Comparison of ENCODE assay signal across 18 cellular contexts in genomic region chr16:27305839-27306442, GRCh38. TPM values are rescaled to one million over a fixed set of nuclear protein-coding genes. Genes with fewer than 3 reads are reported as not detected.
DNase-seq lines count a peak whose midpoint lies in the region; ATAC-seq, FAIRE-seq and TF ChIP-seq lines count a peak whose summit lies in the region.
"Had no signal": no experiment of that assay in that cellular context is flagged by ENCODE, and none has a peak within 500 bp of the region (broad histone marks: within the 10 kb centered on the region; RNA-seq: fewer than 3 reads in every experiment).

No MANE protein-coding gene starts in this region.

- no peak overlapping the region for H3K18ac ChIP-seq in neuronal stem cell (ENCODE audit: low read length)
- no peak overlapping the region for H3K18ac ChIP-seq in H9 (ENCODE audit: insufficient read length, low read depth, low read length)

- TF ChIP-seq EP300 in K562 (IDR thresholded peaks at IDR 0.05; ENCODE audit: low read length), result no peak

- H4K91ac ChIP-seq in neuronal stem cell (ENCODE audit: low read depth, low read length, poor library complexity), result no peak overlapping the region
- no peak overlapping the region for H4K91ac ChIP-seq in H9 (ENCODE audit: insufficient read length, low read depth, low read length)

- peak overlapping the region; percentile 66 for H3K14ac ChIP-seq in neuronal stem cell (ENCODE audit: low read length)
- H3K14ac ChIP-seq in H9 (ENCODE audit: insufficient read depth, low read length), result no peak overlapping the region

- in situ Hi-C loops in K562 (cut with MboI), result loop anchor here (5.0 kb wide), 1 partner anchor 64 kb away; no protein-coding TSS in a partner anchor

- H3K23me2 ChIP-seq in H9 (ENCODE audit: insufficient read length, low read depth, low read length, poor library complexity, severe bottlenecking), result no peaks in the 10 kb centered on the region

- H2AK5ac ChIP-seq in neuronal stem cell (ENCODE audit: low read depth, low read length), result no peak overlapping the region
- no peak overlapping the region for H2AK5ac ChIP-seq in H9 (ENCODE audit: insufficient read length, low read length)

- no peak overlapping the region for H3K4ac ChIP-seq in neuronal stem cell (ENCODE audit: low read length)
- H3K4ac ChIP-seq in H9 (ENCODE audit: low read depth, low read length), result no peak overlapping the region

- H3K4me1 ChIP-seq in K562 (replicated peaks in 1 of 2; ENCODE audit: control insufficient read depth in 2 of 2, insufficient read depth in 2 of 2, low read length in 2 of 2) (no peaks in the 10 kb centered on the region), neuronal stem cell (ENCODE audit: control insufficient read depth in 2 of 2, insufficient read depth in 1 of 2, low read depth in 1 of 2, low read length in 2 of 2) (no peaks in the 10 kb centered on the region), H9 (ENCODE audit: insufficient read depth, low read length) (no peaks in the 10 kb centered on the region)

- H3K27ac Mint-ChIP-seq in activated naive CD8-positive, alpha-beta T cell, result peak overlapping the region; percentile 0
- no peak overlapping the region for H3K27ac Mint-ChIP-seq in activated naive CD8-positive, alpha-beta T cell treated with anti-CD3 and anti-CD28 coated beads for 36 hours
- no peak overlapping the region for H3K27ac Mint-ChIP-seq in activated T-cell treated with anti-CD3 and anti-CD28 coated beads, Interleukin-2, amount 50 U/mL, for 24 hours
- no peak overlapping the region for H3K27ac Mint-ChIP-seq in activated naive CD4-positive, alpha-beta T cell treated with anti-CD3 and anti-CD28 coated beads for 36 hours
- H3K27ac Mint-ChIP-seq in H9, result no peak overlapping the region; a peak in 1 of 7 replicates

- no peak overlapping the region for H2AFZ ChIP-seq in K562 (ENCODE audit: low read depth, low read length)
- H2AFZ ChIP-seq in neuronal stem cell (ENCODE audit: low read length), result no peak overlapping the region
- no peak overlapping the region for H2AFZ ChIP-seq in H9 (ENCODE audit: low read length)
- H2AFZ ChIP-seq: PC-9 had no signal

- TF ChIP-seq CTCF in K562 (IDR thresholded peaks at IDR 0.05 in 2 of 3, conservative IDR thresholded peaks at IDR 0.05 in 1 of 3; ENCODE audit: insufficient read depth in 2 of 3, low read depth in 1 of 3, low read length in 3 of 3) (no peak), H9 (conservative IDR thresholded peaks at IDR 0.05) (no peak)

- no peaks in the 10 kb centered on the region for H3K36me3 ChIP-seq in K562 (ENCODE audit: control insufficient read depth, insufficient read depth, low read length)
- no peaks in the 10 kb centered on the region for H3K36me3 ChIP-seq in neuronal stem cell (replicated peaks in 1 of 2; ENCODE audit: control insufficient read depth in 2 of 2, insufficient read depth in 2 of 2, low read length in 2 of 2)
- H3K36me3 ChIP-seq: BLaER1 treated with 17β-estradiol and CSF1 and Interleukin-3, amounts not matched to agents 10 nM and 100 nM had no signal

- H3K23ac ChIP-seq in neuronal stem cell (ENCODE audit: low read depth, low read length, poor library complexity) (peak overlapping the region; percentile 66), H9 (ENCODE audit: insufficient read length, low read depth, low read length) (no peak overlapping the region)

- no peak for DNase-seq in activated naive CD8-positive, alpha-beta T cell treated with anti-CD3 and anti-CD28 coated beads for 36 hours
- no peak for DNase-seq in K562 (ENCODE audit: extremely low read depth in 1 of 4, low spot score in 3 of 4)
- no peak for DNase-seq in neuronal stem cell (ENCODE audit: low spot score)
- DNase-seq in urothelium cell line (ENCODE audit: low spot score), result no peak
- no peak for DNase-seq in activated T-cell treated with anti-CD3 and anti-CD28 coated beads, Interleukin-2, amount 50 U/mL, for 24 hours
- no peak for DNase-seq in activated naive CD4-positive, alpha-beta T cell treated with anti-CD3 and anti-CD28 coated beads for 36 hours
- DNase-seq in H9, result no peak
- DNase-seq: 8988T, DMS 273 treated with DMSO at 0.1 percent for 48 hours, EL, HCEC 1CT, KG1, NCI-H1105, NCI-H1694 treated with DMSO at 0.1 percent for 48 hours, NCI-H748 treated with DMSO at 0.1 percent for 48 hours, PC-9 had no signal

- H3K9me3 ChIP-seq in K562 (replicated peaks; ENCODE audit: control insufficient read depth, insufficient read depth, low read depth, low read length) (no peaks in the 10 kb centered on the region), neuronal stem cell (replicated peaks in 1 of 2; ENCODE audit: control insufficient read depth in 2 of 2, insufficient read depth in 1 of 2, low read depth in 1 of 2, low read length in 2 of 2) (peaks cover 0 to 2% of the 10 kb centered on the region in 2 donors), H9 (ENCODE audit: control insufficient read depth, low read depth, low read length) (no peaks in the 10 kb centered on the region)

- CTCF ChIA-PET in K562 (lab: Yijun Ruan, JAX; ENCODE audit: low intra/inter-chr PET ratio), result no interaction called here
- CTCF ChIA-PET in activated naive CD4-positive, alpha-beta T cell treated with anti-CD3 and anti-CD28 coated beads for 36 hours (lab: Charles Lee), result interaction anchor here (0.6 to 2.2 kb wide), 3 partner anchors 21 to 111 kb away, joined by 3 to 6 read pairs (median 4); no protein-coding TSS in a partner anchor

- no peak overlapping the region for H3K56ac ChIP-seq in H9 (ENCODE audit: insufficient read length, low read depth, low read length)

- WGBS in K562 (ENCODE audit: insufficient coverage, low coverage, missing lambda C conversion rate), result 13% methylated on average over 5 of the region's 9 CpGs
- no CpG with 5 or more reads among the region's 9 CpGs for whole genome bisulfite sequencing in neuronal stem cell (ENCODE audit: extremely low coverage in 2 of 2, insufficient read length in 2 of 2, insufficient replicate concordance in 1 of 2), 2 donors
- WGBS in H9 (ENCODE audit: extremely low coverage, insufficient read length, low lambda C conversion rate), result 100% methylated on average over 2 of the region's 9 CpGs

- TF ChIP-seq RAD21 in K562 (CRISPR knock-in tag; conservative IDR thresholded peaks at IDR 0.05 in 1 of 2, IDR thresholded peaks at IDR 0.05 in 1 of 2), result no peak

- H2BK120ac ChIP-seq in neuronal stem cell (ENCODE audit: low read depth, low read length), result no peak overlapping the region
- no peak overlapping the region for H2BK120ac ChIP-seq in H9 (ENCODE audit: low read depth, low read length, poor library complexity, severe bottlenecking)

- H3K27me3 ChIP-seq in K562 (ENCODE audit: control insufficient read depth in 2 of 2, insufficient read depth in 2 of 2, low read length in 2 of 2) (peaks cover 9 to 14% of the 10 kb centered on the region in 2 experiments; a peak in 4 of 5 replicates), neuronal stem cell (ENCODE audit: control insufficient read depth in 3 of 3, insufficient read depth in 3 of 3, low read depth in 1 of 3, low read length in 3 of 3) (peaks cover 0 to 5% (median 0%) of the 10 kb centered on the region in 3 experiments), H9 (ENCODE audit: insufficient read depth, low read length) (no peaks in the 10 kb centered on the region)
- H3K27me3 ChIP-seq: BLaER1 treated with 17β-estradiol and CSF1 and Interleukin-3, amounts not matched to agents 10 nM and 100 nM had no signal

- H3T11ph ChIP-seq in H9 (ENCODE audit: low read length), result no peak overlapping the region

- intact Hi-C loops in K562 (cut with micrococcal nuclease), result no loop called here
- intact Hi-C loops in activated naive CD4-positive, alpha-beta T cell treated with anti-CD3 and anti-CD28 coated beads for 36 hours (cut with micrococcal nuclease), result no loop called here

- H3K36me3 Mint-ChIP-seq in activated naive CD8-positive, alpha-beta T cell, result peaks cover 2% of the 10 kb centered on the region
- peaks cover 5% of the 10 kb centered on the region for H3K36me3 Mint-ChIP-seq in activated naive CD8-positive, alpha-beta T cell treated with anti-CD3 and anti-CD28 coated beads for 36 hours
- no peaks in the 10 kb centered on the region for H3K36me3 Mint-ChIP-seq in activated T-cell treated with anti-CD3 and anti-CD28 coated beads, Interleukin-2, amount 50 U/mL, for 24 hours (ENCODE audit: low read depth)
- no peaks in the 10 kb centered on the region for H3K36me3 Mint-ChIP-seq in activated naive CD4-positive, alpha-beta T cell treated with anti-CD3 and anti-CD28 coated beads for 36 hours (ENCODE audit: low read depth)
- H3K36me3 Mint-ChIP-seq in H9 (ENCODE audit: insufficient read depth in 1 of 3, low read depth in 3 of 3), result peaks cover 0 to 8% (median 5%) of the 10 kb centered on the region in 3 experiments; a peak in 4 of 7 replicates

- ATAC-seq in K562, result no peak

- H3K27ac ChIP-seq in K562 (ENCODE audit: extremely low read depth, low read depth, low read length) (no peak overlapping the region), neuronal stem cell (replicated peaks; ENCODE audit: low read length) (no peak overlapping the region), H9 (ENCODE audit: insufficient read length, low read depth, low read length) (no peak overlapping the region)
- H3K27ac ChIP-seq: PC-9 had no signal

- TF ChIP-seq POLR2A in K562 (conservative IDR thresholded peaks at IDR 0.05), result no peak

- H3K9me3 Mint-ChIP-seq in activated naive CD8-positive, alpha-beta T cell (ENCODE audit: low read depth), result no peaks in the 10 kb centered on the region
- H3K9me3 Mint-ChIP-seq in activated naive CD8-positive, alpha-beta T cell treated with anti-CD3 and anti-CD28 coated beads for 36 hours, result peaks cover 10% of the 10 kb centered on the region
- peaks cover 2% of the 10 kb centered on the region for H3K9me3 Mint-ChIP-seq in activated T-cell treated with anti-CD3 and anti-CD28 coated beads, Interleukin-2, amount 50 U/mL, for 24 hours
- peaks cover 3% of the 10 kb centered on the region for H3K9me3 Mint-ChIP-seq in activated naive CD4-positive, alpha-beta T cell treated with anti-CD3 and anti-CD28 coated beads for 36 hours
- H3K9me3 Mint-ChIP-seq in H9, result peaks cover 6 to 9% of the 10 kb centered on the region in 2 experiments; a peak in 3 of 5 replicates

- H3K4me3 Mint-ChIP-seq in activated naive CD8-positive, alpha-beta T cell, result no peak overlapping the region
- no peak overlapping the region for H3K4me3 Mint-ChIP-seq in activated naive CD8-positive, alpha-beta T cell treated with anti-CD3 and anti-CD28 coated beads for 36 hours
- no peak overlapping the region for H3K4me3 Mint-ChIP-seq in activated T-cell treated with anti-CD3 and anti-CD28 coated beads, Interleukin-2, amount 50 U/mL, for 24 hours
- H3K4me3 Mint-ChIP-seq in activated naive CD4-positive, alpha-beta T cell treated with anti-CD3 and anti-CD28 coated beads for 36 hours, result no peak overlapping the region
- no peak overlapping the region; a peak in 1 of 5 replicates for H3K4me3 Mint-ChIP-seq in H9

- FAIRE-seq in K562 (lab: Jason Lieb, UNC) (no peak), urothelium cell line (lab: Jason Lieb, UNC) (peak; percentile 98)

- peaks cover 5% of the 10 kb centered on the region for H3K4me1 Mint-ChIP-seq in activated naive CD8-positive, alpha-beta T cell (ENCODE audit: low read depth)
- H3K4me1 Mint-ChIP-seq in activated naive CD8-positive, alpha-beta T cell treated with anti-CD3 and anti-CD28 coated beads for 36 hours, result peaks cover 13% of the 10 kb centered on the region
- peaks cover 10% of the 10 kb centered on the region for H3K4me1 Mint-ChIP-seq in activated T-cell treated with anti-CD3 and anti-CD28 coated beads, Interleukin-2, amount 50 U/mL, for 24 hours (ENCODE audit: low read depth)
- peaks cover 3% of the 10 kb centered on the region for H3K4me1 Mint-ChIP-seq in activated naive CD4-positive, alpha-beta T cell treated with anti-CD3 and anti-CD28 coated beads for 36 hours (ENCODE audit: low read depth)
- H3K4me1 Mint-ChIP-seq in H9, result peaks cover 9% of the 10 kb centered on the region in 2 experiments

- H3K79me2 ChIP-seq in K562 (ENCODE audit: control insufficient read depth, insufficient read depth, low read length), result no peaks in the 10 kb centered on the region
- H3K79me2 ChIP-seq in H9 (ENCODE audit: insufficient read depth, low read length), result no peaks in the 10 kb centered on the region

- no peak overlapping the region for H3K4me3 ChIP-seq in K562
- no peak overlapping the region for H3K4me3 ChIP-seq in neuronal stem cell (ENCODE audit: low read length in 2 of 2)
- H3K4me3 ChIP-seq: BLaER1 treated with 17β-estradiol and CSF1 and Interleukin-3, amounts not matched to agents 10 nM and 100 nM; PC-9 had no signal

- H3K79me1 ChIP-seq in neuronal stem cell (ENCODE audit: low read depth, low read length) (no peaks in the 10 kb centered on the region), H9 (ENCODE audit: insufficient read depth, low read depth, low read length, poor library complexity, severe bottlenecking) (no peaks in the 10 kb centered on the region)

- H4K20me1 ChIP-seq in K562 (replicated peaks; ENCODE audit: control insufficient read depth, insufficient read depth, low read length) (no peaks in the 10 kb centered on the region), H9 (ENCODE audit: control insufficient read depth, insufficient read depth, insufficient read length) (peaks cover 2% of the 10 kb centered on the region)
- H4K20me1 ChIP-seq: BLaER1 treated with 17β-estradiol and CSF1 and Interleukin-3, amounts not matched to agents 10 nM and 100 nM had no signal

- no TSS peak for BruUV-seq in K562 (replicated peaks; lab: Mats Ljungman, UMichigan)

- no peak overlapping the region for H3K9ac ChIP-seq in K562 (ENCODE audit: insufficient read depth in 1 of 2, low read depth in 2 of 2, low read length in 2 of 2)
- peak overlapping the region; percentile 54 for H3K9ac ChIP-seq in neuronal stem cell (ENCODE audit: low read depth, low read length, poor library complexity)
- no peak overlapping the region for H3K9ac ChIP-seq in H9 (ENCODE audit: extremely low read depth, insufficient read length, low read length)
- H3K9ac ChIP-seq: BLaER1 treated with 17β-estradiol and CSF1 and Interleukin-3, amounts not matched to agents 10 nM and 100 nM had no signal

- no peak overlapping the region for H3K4me2 ChIP-seq in K562 (ENCODE audit: insufficient read depth, low read length)
- H3K4me2 ChIP-seq in neuronal stem cell (ENCODE audit: insufficient read depth, low read length, poor library complexity, severe bottlenecking), result no peak overlapping the region
- H3K4me2 ChIP-seq in H9 (ENCODE audit: insufficient read depth, insufficient read length, low read length), result no peak overlapping the region
- H3K4me2 ChIP-seq: PC-9 had no signal

- no peak overlapping the region for H2BK15ac ChIP-seq in neuronal stem cell (ENCODE audit: low read length)
- no peak overlapping the region for H2BK15ac ChIP-seq in H9 (ENCODE audit: low read depth, low read length)

- H3K27me3 Mint-ChIP-seq in activated naive CD8-positive, alpha-beta T cell, result no peaks in the 10 kb centered on the region
- H3K27me3 Mint-ChIP-seq in activated naive CD8-positive, alpha-beta T cell treated with anti-CD3 and anti-CD28 coated beads for 36 hours, result no peaks in the 10 kb centered on the region
- H3K27me3 Mint-ChIP-seq in activated T-cell treated with anti-CD3 and anti-CD28 coated beads, Interleukin-2, amount 50 U/mL, for 24 hours, result no peaks in the 10 kb centered on the region
- H3K27me3 Mint-ChIP-seq in activated naive CD4-positive, alpha-beta T cell treated with anti-CD3 and anti-CD28 coated beads for 36 hours (ENCODE audit: low read depth), result no peaks in the 10 kb centered on the region
- H3K27me3 Mint-ChIP-seq in H9 (ENCODE audit: low read depth), result peaks cover 8% of the 10 kb centered on the region

- no peak overlapping the region for H2BK20ac ChIP-seq in H9 (ENCODE audit: low read depth, low read length, poor library complexity, severe bottlenecking)

- POLR2A ChIA-PET in K562 (lab: Yijun Ruan, JAX), result no interaction called here

- H2BK5ac ChIP-seq in neuronal stem cell (ENCODE audit: low read length), result no peak overlapping the region
- H2BK5ac ChIP-seq in H9 (ENCODE audit: insufficient read length, low read length), result no peak overlapping the region

- H2BK12ac ChIP-seq in neuronal stem cell (ENCODE audit: low read length) (no peak overlapping the region), H9 (ENCODE audit: insufficient read length, low read depth, low read length) (no peak overlapping the region)

- H4K8ac ChIP-seq in neuronal stem cell (ENCODE audit: low read depth, low read length) (no peak overlapping the region), H9 (replicated peaks; ENCODE audit: insufficient read length, low read depth, low read length) (no peak overlapping the region)

- H3K9me1 ChIP-seq in K562 (ENCODE audit: control insufficient read depth, insufficient read depth, low read length), result no peaks in the 10 kb centered on the region

- H4K5ac ChIP-seq in H9 (ENCODE audit: insufficient read length, low read depth, low read length), result no peak overlapping the region

RNA-seq across cellular contexts. Expression of gene IL4R, which starts 7.8 kb away (rescaled TPM):
- total RNA-seq in activated naive CD8-positive, alpha-beta T cell treated with anti-CD3 and anti-CD28 coated beads for 36 hours, result 100 to 1,000 TPM; 183 to 190 TPM
- 7.2 and 21.7 TPM in 2 replicates for total RNA-seq in K562 (2011; cell fraction: chromatin; rRNA removed; ENCODE audit: low replicate concordance)
- total RNA-seq in K562 (2011; cell fraction: nucleolus; rRNA removed), result 11.1 and 17.7 TPM in 2 replicates
- total RNA-seq in K562 (2011; cell fraction: nucleoplasm; rRNA removed), result 10.4 and 11.7 TPM in 2 replicates
- total RNA-seq in K562 (2014; rRNA removed), result 3.3 and 3.5 TPM in 2 replicates
- 1.9 and 2.4 TPM in 2 replicates for total RNA-seq in K562 (2014; rRNA removed; fragmentation: Illumina TruSeq; extraction: Trizol)
- 3.3 and 3.8 TPM in 2 replicates for total RNA-seq in K562 (2015; rRNA removed; fragmentation: Illumina TruSeq; extraction: Trizol)
- total RNA-seq in K562 (2021), result 5.2 and 5.5 TPM in 2 replicates
- 5.8 and 6.2 TPM in 2 replicates for polyA plus RNA-seq in K562 (2011; rRNA removed)
- polyA plus RNA-seq in K562 (2011; cell fraction: cytosol; rRNA removed), result 6.4 and 8.7 TPM in 2 replicates
- polyA plus RNA-seq in K562 (2011; cell fraction: nucleus; rRNA removed), result 5.5 and 7.6 TPM in 2 replicates
- 4.9 and 5.9 TPM in 2 replicates for polyA plus RNA-seq in K562 (2012)
- polyA plus RNA-seq in K562 (2014; fragmentation: Illumina TruSeq; extraction: Trizol), result 3.9 and 4.1 TPM in 2 replicates
- under 1 TPM; 0.17 to 0.38 TPM for polyA plus RNA-seq in K562 (2014; fragmentation: Nextera tagmentation; extraction: Ambion mirVana)
- 3.0 and 3.3 TPM in 2 replicates for polyA plus RNA-seq in K562 (2014; rRNA removed)
- 5.1 and 6.8 TPM in 2 replicates for polyA minus RNA-seq in K562 (2011; rRNA and poly(A)+ RNA removed)
- polyA minus RNA-seq in K562 (2011; cell fraction: cytosol; rRNA and poly(A)+ RNA removed), result 3.2 and 7.3 TPM in 2 replicates
- polyA minus RNA-seq in K562 (2011; cell fraction: nucleus; rRNA and poly(A)+ RNA removed), result 6.9 and 9.8 TPM in 2 replicates
- 9.3 TPM for polyA plus RNA-seq in neuronal stem cell (2013, experiment 1 of 2)
- 9.2 TPM for polyA plus RNA-seq in neuronal stem cell (2013, experiment 2 of 2)
- 100 to 1,000 TPM; 162 to 170 TPM for total RNA-seq in activated naive CD4-positive, alpha-beta T cell treated with anti-CD3 and anti-CD28 coated beads for 36 hours
- 28.3 and 28.6 TPM in 2 replicates for total RNA-seq in H9 (2021)

RNA-seq across cellular contexts. Expression of gene NSMCE1, which starts 37.4 kb away (rescaled TPM):
- total RNA-seq in activated naive CD8-positive, alpha-beta T cell treated with anti-CD3 and anti-CD28 coated beads for 36 hours, result 100 to 1,000 TPM; 133 to 146 TPM
- 22.3 and 37.0 TPM in 2 replicates for total RNA-seq in K562 (2011; cell fraction: chromatin; rRNA removed; ENCODE audit: low replicate concordance)
- total RNA-seq in K562 (2011; cell fraction: nucleolus; rRNA removed), result 23.3 and 23.8 TPM in 2 replicates
- total RNA-seq in K562 (2011; cell fraction: nucleoplasm; rRNA removed), result 19.3 and 24.7 TPM in 2 replicates
- total RNA-seq in K562 (2014; rRNA removed) (61.5 and 69.8 TPM in 2 replicates), K562 (2014; rRNA removed; fragmentation: Illumina TruSeq; extraction: Trizol) (50.6 and 57.1 TPM in 2 replicates), K562 (2015; rRNA removed; fragmentation: Illumina TruSeq; extraction: Trizol) (50.6 and 56.0 TPM in 2 replicates), K562 (2021) (59.5 and 68.2 TPM in 2 replicates), H9 (2021) (19.3 and 25.3 TPM in 2 replicates)
- polyA plus RNA-seq in K562 (2011; rRNA removed) (48.6 and 52.1 TPM in 2 replicates), K562 (2014; fragmentation: Illumina TruSeq; extraction: Trizol) (77.9 and 79.2 TPM in 2 replicates), K562 (2014; fragmentation: Nextera tagmentation; extraction: Ambion mirVana) (100 to 1,000 TPM; 154 to 163 TPM), K562 (2014; rRNA removed) (61.6 and 63.5 TPM in 2 replicates)
- 38.3 and 39.1 TPM in 2 replicates for polyA plus RNA-seq in K562 (2011; cell fraction: cytosol; rRNA removed)
- 18.3 and 19.4 TPM in 2 replicates for polyA plus RNA-seq in K562 (2011; cell fraction: nucleus; rRNA removed)
- polyA plus RNA-seq in K562 (2012), result 99.9 and 101 TPM in 2 replicates
- 39.9 and 49.7 TPM in 2 replicates for polyA minus RNA-seq in K562 (2011; rRNA and poly(A)+ RNA removed)
- polyA minus RNA-seq in K562 (2011; cell fraction: cytosol; rRNA and poly(A)+ RNA removed), result 17.9 and 18.6 TPM in 2 replicates
- 7.3 and 15.7 TPM in 2 replicates for polyA minus RNA-seq in K562 (2011; cell fraction: nucleus; rRNA and poly(A)+ RNA removed)
- polyA plus RNA-seq in neuronal stem cell (2013, experiment 1 of 2), result 54.4 TPM
- polyA plus RNA-seq in neuronal stem cell (2013, experiment 2 of 2), result 52.8 TPM
- 100 to 1,000 TPM; 112 to 117 TPM for total RNA-seq in activated naive CD4-positive, alpha-beta T cell treated with anti-CD3 and anti-CD28 coated beads for 36 hours
